Comparison of ENCODE assay signal across 11 cellular contexts in the genomic region with DNA sequence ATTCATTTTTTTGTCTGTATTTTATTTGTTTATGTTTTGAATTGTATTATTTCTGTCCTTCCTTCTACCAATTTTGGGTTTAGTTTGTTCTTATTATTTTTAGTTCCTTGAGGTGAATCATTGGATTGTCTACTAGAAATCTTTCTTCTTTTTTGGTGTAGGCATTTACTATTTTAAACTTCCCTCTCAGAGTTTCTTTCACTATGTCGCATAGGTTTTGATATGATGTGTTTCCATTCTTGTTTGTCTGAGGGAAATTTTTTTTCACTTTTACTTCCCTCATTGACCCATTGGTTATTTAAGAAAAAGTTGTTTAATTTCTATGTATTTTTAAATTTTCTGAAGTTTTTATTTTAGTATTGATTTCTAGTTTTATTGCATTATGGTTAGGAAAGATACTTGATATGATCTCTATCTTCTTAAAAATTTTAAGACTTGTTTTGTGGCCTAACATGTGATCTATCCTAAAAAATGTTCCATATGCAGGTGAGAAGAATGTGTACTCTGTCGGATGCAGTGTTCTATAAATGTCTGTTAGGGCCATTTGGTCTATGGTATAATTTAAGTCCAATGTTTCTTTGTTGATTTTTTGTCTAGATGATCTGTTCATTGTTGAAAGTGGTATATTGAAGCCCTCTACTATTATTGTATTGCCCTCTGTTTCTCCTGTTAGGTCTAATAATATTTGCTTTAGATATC.
DNase-seq lines count a peak whose midpoint lies in the region; ATAC-seq and TF ChIP-seq lines count a peak whose summit lies in the region.
"Had no signal": no experiment of that assay in that cellular context is flagged by ENCODE, and none has a peak within 500 bp of the region (broad histone marks: within the 10 kb centered on the region; RNA-seq: fewer than 3 reads in every experiment).

No MANE protein-coding gene starts in this region.

- peaks cover 4% of the 10 kb centered on the region for H3K9me3 Mint-ChIP-seq in activated naive CD4-positive, alpha-beta T cell treated with anti-CD3 and anti-CD28 coated beads, Interleukin-2, amount 10 ng/mL, durations not matched to agents 7 days and 5 days

- intact Hi-C loops in left colon (cut with DNase I, micrococcal nuclease) = no loop called here

- H3K4me3 Mint-ChIP-seq in activated naive CD4-positive, alpha-beta T cell treated with anti-CD3 and anti-CD28 coated beads, Interleukin-2, amount 10 ng/mL, durations not matched to agents 7 days and 5 days = no peak overlapping the region
- H3K4me3 Mint-ChIP-seq: T-cell had no signal

- no peaks in the 10 kb centered on the region for H3K36me3 Mint-ChIP-seq in activated naive CD4-positive, alpha-beta T cell treated with anti-CD3 and anti-CD28 coated beads, Interleukin-2, amount 10 ng/mL, durations not matched to agents 7 days and 5 days

- ATAC-seq in GM19455 (IDR thresholded peaks at IDR 0.05; ENCODE audit: unreplicated experiment) = peak; percentile 73
- ATAC-seq in HG02884 (IDR thresholded peaks at IDR 0.05; ENCODE audit: unreplicated experiment) = peak; percentile 81
- ATAC-seq in HG03571 (IDR thresholded peaks at IDR 0.05; ENCODE audit: unreplicated experiment) = peak; percentile 70
- no peak for ATAC-seq in left colon
- ATAC-seq: esophagus mucosa, HCT116, T-cell had no signal

- H3K27ac Mint-ChIP-seq in activated naive CD4-positive, alpha-beta T cell treated with anti-CD3 and anti-CD28 coated beads, Interleukin-2, amount 10 ng/mL, durations not matched to agents 7 days and 5 days = no peak overlapping the region
- H3K27ac Mint-ChIP-seq: T-cell had no signal

- H3K4me1 Mint-ChIP-seq in activated naive CD4-positive, alpha-beta T cell treated with anti-CD3 and anti-CD28 coated beads, Interleukin-2, amount 10 ng/mL, durations not matched to agents 7 days and 5 days = no peaks in the 10 kb centered on the region

- DNase-seq in GM12864 (ENCODE audit: low read depth) = peak; percentile 26
- no peak for DNase-seq in NOMO-1 treated with DMSO at 0.1 percent for 48 hours (lab: John Stamatoyannopoulos, UW; ENCODE audit: unreplicated experiment)
- no peak for DNase-seq in central memory CD4-positive, alpha-beta T cell
- DNase-seq in activated naive CD4-positive, alpha-beta T cell treated with anti-CD3 and anti-CD28 coated beads, Interleukin-2, amount 10 ng/mL, durations not matched to agents 7 days and 5 days = no peak
- DNase-seq in left colon = no peak
- DNase-seq: T-cell had no signal

- CTCF ChIA-PET in activated naive CD4-positive, alpha-beta T cell treated with anti-CD3 and anti-CD28 coated beads, Interleukin-2, amount 10 ng/mL, durations not matched to agents 7 days and 5 days (lab: Charles Lee) = no interaction called here

- H3K4me3 ChIP-seq in GM12864 (ENCODE audit: low read depth, low read length) = no peak overlapping the region

- no peak for TF ChIP-seq CTCF in GM12864 (IDR thresholded peaks at IDR 0.05; ENCODE audit: low read depth, low read length, missing control alignments)

- H3K27me3 Mint-ChIP-seq in activated naive CD4-positive, alpha-beta T cell treated with anti-CD3 and anti-CD28 coated beads, Interleukin-2, amount 10 ng/mL, durations not matched to agents 7 days and 5 days = no peaks in the 10 kb centered on the region
- H3K27me3 Mint-ChIP-seq: T-cell had no signal
